1 cellular context compared by ENCODE assay signal in genomic region chr1:226674892-226675719, GRCh38.
TF ChIP-seq lines count a peak whose summit lies in the region.

No MANE protein-coding gene starts in this region.

TF ChIP-seq in K562, 482 proteins besides CTCF, POLR2A, EP300 and RAD21:
- TF ChIP-seq, protein P1, sequence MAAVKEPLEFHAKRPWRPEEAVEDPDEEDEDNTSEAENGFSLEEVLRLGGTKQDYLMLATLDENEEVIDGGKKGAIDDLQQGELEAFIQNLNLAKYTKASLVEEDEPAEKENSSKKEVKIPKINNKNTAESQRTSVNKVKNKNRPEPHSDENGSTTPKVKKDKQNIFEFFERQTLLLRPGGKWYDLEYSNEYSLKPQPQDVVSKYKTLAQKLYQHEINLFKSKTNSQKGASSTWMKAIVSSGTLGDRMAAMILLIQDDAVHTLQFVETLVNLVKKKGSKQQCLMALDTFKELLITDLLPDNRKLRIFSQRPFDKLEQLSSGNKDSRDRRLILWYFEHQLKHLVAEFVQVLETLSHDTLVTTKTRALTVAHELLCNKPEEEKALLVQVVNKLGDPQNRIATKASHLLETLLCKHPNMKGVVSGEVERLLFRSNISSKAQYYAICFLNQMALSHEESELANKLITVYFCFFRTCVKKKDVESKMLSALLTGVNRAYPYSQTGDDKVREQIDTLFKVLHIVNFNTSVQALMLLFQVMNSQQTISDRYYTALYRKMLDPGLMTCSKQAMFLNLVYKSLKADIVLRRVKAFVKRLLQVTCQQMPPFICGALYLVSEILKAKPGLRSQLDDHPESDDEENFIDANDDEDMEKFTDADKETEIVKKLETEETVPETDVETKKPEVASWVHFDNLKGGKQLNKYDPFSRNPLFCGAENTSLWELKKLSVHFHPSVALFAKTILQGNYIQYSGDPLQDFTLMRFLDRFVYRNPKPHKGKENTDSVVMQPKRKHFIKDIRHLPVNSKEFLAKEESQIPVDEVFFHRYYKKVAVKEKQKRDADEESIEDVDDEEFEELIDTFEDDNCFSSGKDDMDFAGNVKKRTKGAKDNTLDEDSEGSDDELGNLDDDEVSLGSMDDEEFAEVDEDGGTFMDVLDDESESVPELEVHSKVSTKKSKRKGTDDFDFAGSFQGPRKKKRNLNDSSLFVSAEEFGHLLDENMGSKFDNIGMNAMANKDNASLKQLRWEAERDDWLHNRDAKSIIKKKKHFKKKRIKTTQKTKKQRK (IDR thresholded peaks at IDR 0.05; ENCODE audit: borderline replicate concordance, low read depth, low read length): no peak
- TF ChIP-seq ZNF384 (IDR thresholded peaks at IDR 0.05; ENCODE audit: low read depth, low read length) (peak; percentile 57), DEAF1 (CRISPR knock-in tag; IDR thresholded peaks at IDR 0.05) (no peak), ZKSCAN1 (IDR thresholded peaks at IDR 0.05; ENCODE audit: low read depth, low read length) (peak; percentile 91), SPI1 (IDR thresholded peaks at IDR 0.05; ENCODE audit: borderline replicate concordance, low read depth, low read length) (peak; percentile 58; the same call in 1 of the 2 replicates)
